Comparison of ENCODE assay signal across 8 cellular contexts in genomic region chr9:41272879-41273548, GRCh38.
A peak's percentile ranks its signal among the peaks of the same experiment; 100 is the strongest.
DNase-seq lines count a peak whose midpoint lies in the region; ATAC-seq and TF ChIP-seq lines count a peak whose summit lies in the region.
"Not testable (repeated sequence)": the region's sequence is repeated elsewhere in the genome, so short reads cannot be mapped to it uniquely, and the experiment has no call there.

No MANE protein-coding gene starts in this region.

- H3K9me3 ChIP-seq in ES-I3 (ENCODE audit: control insufficient read depth, insufficient read depth, low read length); cardiac muscle cell (ENCODE audit: low read depth); neuron (ENCODE audit: low read length): not testable (repeated sequence)

- in situ Hi-C loops in astrocyte of the cerebellum (cut with HindIII; ENCODE audit: low sequenced_read_pairs): not testable (repeated sequence)

- not testable (repeated sequence) for TF ChIP-seq CTCF in VCaP (conservative IDR thresholded peaks at IDR 0.05); astrocyte of the cerebellum (IDR thresholded peaks at IDR 0.05; ENCODE audit: low read depth, low read length, missing control alignments); cardiac muscle cell (IDR thresholded peaks at IDR 0.05; ENCODE audit: low read depth, low read length)

- not testable (repeated sequence) for H3K9me3 Mint-ChIP-seq in stimulated activated naive CD8-positive, alpha-beta T cell treated with anti-CD3 and anti-CD28 coated beads, Interleukin-15, Interleukin-2, amounts not matched to agents 100 ng/mL and 50 ng/mL, for 24 hours

- H3K4me3 Mint-ChIP-seq in stimulated activated naive CD8-positive, alpha-beta T cell treated with anti-CD3 and anti-CD28 coated beads, Interleukin-15, Interleukin-2, amounts not matched to agents 100 ng/mL and 50 ng/mL, for 24 hours: peak overlapping the region; percentile 32

- H3K27ac ChIP-seq in VCaP: peak overlapping the region; percentile 71
- H3K27ac ChIP-seq in cardiac muscle cell: not testable (repeated sequence)

- H3K27ac Mint-ChIP-seq in stimulated activated naive CD8-positive, alpha-beta T cell treated with anti-CD3 and anti-CD28 coated beads, Interleukin-15, Interleukin-2, amounts not matched to agents 100 ng/mL and 50 ng/mL, for 24 hours: not testable (repeated sequence)

- peak; percentile 43 for ATAC-seq in GM21528 (IDR thresholded peaks at IDR 0.05; ENCODE audit: low FRiP score, unreplicated experiment)
- peak; percentile 43 for ATAC-seq in HG03378 (IDR thresholded peaks at IDR 0.05; ENCODE audit: unreplicated experiment)

- H3K36me3 ChIP-seq in ES-I3 (ENCODE audit: insufficient read depth, low read length); cardiac muscle cell; neuron (ENCODE audit: insufficient read depth, low read length): not testable (repeated sequence)

- not testable (repeated sequence) for H3K27me3 Mint-ChIP-seq in stimulated activated naive CD8-positive, alpha-beta T cell treated with anti-CD3 and anti-CD28 coated beads, Interleukin-15, Interleukin-2, amounts not matched to agents 100 ng/mL and 50 ng/mL, for 24 hours

- H3K36me3 Mint-ChIP-seq in stimulated activated naive CD8-positive, alpha-beta T cell treated with anti-CD3 and anti-CD28 coated beads, Interleukin-15, Interleukin-2, amounts not matched to agents 100 ng/mL and 50 ng/mL, for 24 hours (ENCODE audit: low read depth): not testable (repeated sequence)

- peak overlapping the region; percentile 35 for H3K4me3 ChIP-seq in astrocyte of the cerebellum (ENCODE audit: low read depth, low read length)
- H3K4me3 ChIP-seq in cardiac muscle cell: peak overlapping the region; percentile 11
- H3K4me3 ChIP-seq in neuron (ENCODE audit: low read length): peak overlapping the region; percentile 49

- not testable (repeated sequence) for H2AFZ ChIP-seq in neuron (ENCODE audit: low read depth, low read length)

- H3K9ac ChIP-seq in ES-I3 (ENCODE audit: low read depth, low read length): peak overlapping the region; percentile 33; the same call in 1 of the 2 replicates

- H3K4me1 ChIP-seq in ES-I3 (ENCODE audit: insufficient read depth, low read length); cardiac muscle cell (ENCODE audit: low read depth); neuron (ENCODE audit: insufficient read depth, low read length): not testable (repeated sequence)

- peaks cover 42% of the 10 kb centered on the region for H3K27me3 ChIP-seq in cardiac muscle cell
- H3K27me3 ChIP-seq in neuron (ENCODE audit: insufficient read depth, low read length): not testable (repeated sequence)

- not testable (repeated sequence) for H3K4me1 Mint-ChIP-seq in stimulated activated naive CD8-positive, alpha-beta T cell treated with anti-CD3 and anti-CD28 coated beads, Interleukin-15, Interleukin-2, amounts not matched to agents 100 ng/mL and 50 ng/mL, for 24 hours (ENCODE audit: low read depth)

- not testable (repeated sequence) for DNase-seq in astrocyte of the cerebellum (ENCODE audit: low read depth); cardiac muscle cell (ENCODE audit: low read depth in 1 of 2, low spot score in 1 of 2)
